8 cellular contexts compared by ENCODE assay signal in genomic region chrX:107628662-107629532, GRCh38. TPM values are rescaled to one million over a fixed set of nuclear protein-coding genes. Genes with fewer than 3 reads are reported as not detected.
DNase-seq lines count a peak whose midpoint lies in the region; ATAC-seq and TF ChIP-seq lines count a peak whose summit lies in the region.

No MANE protein-coding gene starts in this region.

- H3K4me2 ChIP-seq in osteoblast (ENCODE audit: insufficient read depth, low read length): peak overlapping the region; percentile 77

- peaks cover 39% of the 10 kb centered on the region for H3K79me2 ChIP-seq in osteoblast (ENCODE audit: insufficient read depth, low read length)

- peak overlapping the region; percentile 80 for H2AFZ ChIP-seq in osteoblast (ENCODE audit: low read length)

- H3K4me3 ChIP-seq in osteoblast (ENCODE audit: insufficient read depth, low read length): peak overlapping the region; percentile 81
- peak overlapping the region; percentile 41 to 69 (median 48) for H3K4me3 ChIP-seq in transverse colon

- peak overlapping the region; percentile 80 for H3K27ac ChIP-seq in osteoblast (ENCODE audit: low read depth, low read length)
- peak overlapping the region; percentile 76 to 87 (median 86) for H3K27ac ChIP-seq in transverse colon

- intact Hi-C loops in transverse colon (cut with DNase I; ENCODE audit: low total_unique reads): no loop called here

- TF ChIP-seq CTCF in osteoblast (IDR thresholded peaks at IDR 0.05; ENCODE audit: extremely low read depth, low read depth, low read length) (no peak), transverse colon (IDR thresholded peaks at IDR 0.05) (no peak)

- ATAC-seq in HG03378 (IDR thresholded peaks at IDR 0.05; ENCODE audit: unreplicated experiment): peak; percentile 27

- DNase-seq in C1 segment of cervical spinal cord (lab: John Stamatoyannopoulos, UW): peak in 9 of 14 donors; percentile 5 to 57 (median 34)
- DNase-seq in OCI-M1 (lab: John Stamatoyannopoulos, UW): peak; percentile 63
- DNase-seq in activated effector memory CD4-positive, alpha-beta T cell treated with Interleukin-2 at 50 U/mL for 16 hours: peak; percentile 32
- peak; percentile 40 for DNase-seq in globus pallidus (ENCODE audit: low spot score)
- peak; percentile 39 for DNase-seq in osteoblast (ENCODE audit: insufficient read length, low spot score, missing footprints)
- DNase-seq in transverse colon: peak; percentile 18

- H3K4me1 ChIP-seq in osteoblast (ENCODE audit: insufficient read depth, low read length) (no peaks in the 10 kb centered on the region), transverse colon (peaks cover 0 to 5% (median 2%) of the 10 kb centered on the region in 4 donors)

- 0 to 50% methylated on average over 1 to 27 of the region's 28 CpGs for WGBS in transverse colon (ENCODE audit: low coverage in 1 of 2), 2 donors

- in situ Hi-C loops in transverse colon (cut with MboI; ENCODE audit: low pct_ligation_motif_present in 1 of 4, low pct_unique_long_range_greater_than_20kb in 1 of 4, low sequenced_read_pairs in 3 of 4): no loop called here

- H3K36me3 ChIP-seq in osteoblast (ENCODE audit: insufficient read depth, low read length) (no peaks in the 10 kb centered on the region), transverse colon (no peaks in the 10 kb centered on the region)

- peaks cover 7% of the 10 kb centered on the region for H4K20me1 ChIP-seq in osteoblast (ENCODE audit: insufficient read depth, low read length)

- no peak for TF ChIP-seq EP300 in transverse colon (IDR thresholded peaks at IDR 0.05; ENCODE audit: low read depth)

- H3K9me3 ChIP-seq in osteoblast (ENCODE audit: low read depth, low read length): no peaks in the 10 kb centered on the region
- H3K9me3 ChIP-seq in transverse colon: no peaks in the 10 kb centered on the region

- TF ChIP-seq POLR2A in GM19193 (IDR thresholded peaks at IDR 0.05; ENCODE audit: extremely low read depth, insufficient read depth, insufficient read length) (peak; percentile 56), transverse colon (IDR thresholded peaks at IDR 0.05) (no peak)

- H3K27me3 ChIP-seq in osteoblast (ENCODE audit: insufficient read depth, low read length) (peaks cover 3% of the 10 kb centered on the region), transverse colon (no peaks in the 10 kb centered on the region)

RNA-seq across cellular contexts. Expression of gene PRPS1, which starts 0.6 kb away (rescaled TPM):
- total RNA-seq in osteoblast (30.4 and 31.5 TPM in 2 replicates), transverse colon (10 to 100 TPM in 2 of 4 donors, 1 to 10 TPM in 2; 1.5 to 16.5 (median 12.4) TPM)

Comparison
In these comparisons a context has a peak if more than half of its experiments do, and no peak if none do; other contexts are left out.
1. Peak in every context shown above with its lines: DNase-seq, ATAC-seq, H3K4me3 ChIP-seq and H3K27ac ChIP-seq.